Comparison of ENCODE assay signal across 7 cellular contexts in the genomic region with DNA sequence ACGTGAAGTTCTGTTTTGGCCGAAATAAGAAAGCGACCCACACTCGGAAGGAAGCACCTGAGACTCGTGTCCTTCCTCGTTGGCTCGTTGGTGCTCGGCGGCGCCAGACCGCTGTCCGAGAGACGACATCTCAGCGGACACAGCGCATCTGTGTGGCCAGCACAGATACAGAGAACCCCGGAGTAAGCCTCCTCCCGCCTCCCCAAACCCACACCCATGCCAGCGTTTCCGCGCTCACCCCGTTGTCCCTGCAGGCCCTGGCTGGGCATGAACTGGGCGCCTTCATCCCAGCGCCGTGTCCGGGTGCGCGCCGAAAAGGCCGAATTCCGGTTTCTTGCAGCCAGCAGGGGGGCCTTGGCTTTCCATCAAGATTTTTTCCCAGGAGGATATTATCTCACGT.
"Had no signal": no experiment of that assay in that cellular context is flagged by ENCODE, and none has a peak within 500 bp of the region (broad histone marks: within the 10 kb centered on the region; RNA-seq: fewer than 3 reads in every experiment).

No MANE protein-coding gene starts in this region.

- H3K4me3 Mint-ChIP-seq: HFFc6 had no signal

- H3K4me3 ChIP-seq: HAP-1, K562 had no signal

- H3K36me3 ChIP-seq: HAP-1 had no signal

- H3K27ac Mint-ChIP-seq: HFFc6 had no signal

- DNase-seq: GOT3, H7, HFFc6, IMR-90 had no signal

- H3K4me1 ChIP-seq: HAP-1 had no signal

- ATAC-seq: HCT116, K562 had no signal
